Comparison of ENCODE assay signal across 31 cellular contexts in the genomic region with DNA sequence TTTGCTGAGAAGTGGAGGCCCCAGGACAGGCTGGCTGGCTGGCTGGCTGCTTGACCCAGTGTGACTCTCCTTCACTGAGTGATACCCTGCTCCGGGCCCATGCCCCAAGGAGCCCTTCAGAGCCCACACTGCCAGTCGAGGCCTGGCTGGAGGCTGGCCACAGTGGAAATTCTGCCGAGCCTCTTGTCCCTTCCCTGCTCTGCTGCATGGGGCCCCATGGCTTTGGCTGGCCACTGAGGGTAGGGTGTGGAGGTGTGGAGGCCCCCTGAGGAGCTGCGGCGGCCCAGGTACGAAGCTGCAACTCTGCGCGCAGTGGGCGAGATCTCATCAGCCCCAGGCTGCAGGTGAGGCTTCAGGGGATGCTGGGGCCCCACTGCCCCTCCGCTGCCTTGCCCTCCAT.
"Had no signal": no experiment of that assay in that cellular context is flagged by ENCODE, and none has a peak within 500 bp of the region (broad histone marks: within the 10 kb centered on the region; RNA-seq: fewer than 3 reads in every experiment).

No MANE protein-coding gene starts in this region.

- H3K9me3 Mint-ChIP-seq: activated CD4-positive, alpha-beta memory T cell treated with anti-CD3 and anti-CD28 coated beads for 36 hours; activated CD4-positive, alpha-beta T cell treated with anti-CD3 and anti-CD28 coated beads, Interleukin-2, amount 10 ng/mL, durations not matched to agents 24 days and 14 days; activated naive CD4-positive, alpha-beta T cell treated with anti-CD3 and anti-CD28 coated beads, Interleukin-2, amount 10 ng/mL, durations not matched to agents 7 days and 5 days; activated naive CD4-positive, alpha-beta T cell treated with anti-CD3 and anti-CD28 coated beads, Interleukin-2, amount 50 U/mL, for 72 hours; activated naive CD8-positive, alpha-beta T cell treated with anti-CD3 and anti-CD28 coated beads, Interleukin-2, amount 10 ng/mL, durations not matched to agents 7 days and 5 days; activated T-helper 1 cell treated with anti-CD3 and anti-CD28 coated beads, Interleukin-12 subunit alpha, Interleukin-12 subunit beta, Interleukin-2, Interleukin-4 antibody, amounts not matched to agents 30 ng/mL and 10 ng/mL and 1 ng/mL, durations not matched to agents 14 hours and 24 hours and 36 hours; central memory CD8-positive, alpha-beta T cell; dendritic cell treated with granulocyte-macrophage colony-stimulating factor and Interleukin-4, amounts not matched to agents 40 ng/mL and 50 ng/mL, for 4 days; effector memory CD8-positive, alpha-beta T cell had no signal

- H3K27me3 Mint-ChIP-seq: activated CD4-positive, alpha-beta memory T cell treated with anti-CD3 and anti-CD28 coated beads for 36 hours; activated CD8-positive, alpha-beta memory T cell treated with anti-CD3 and anti-CD28 coated beads, Interleukin-2, amount 10 ng/mL, durations not matched to agents 7 days and 5 days; activated naive CD8-positive, alpha-beta T cell treated with anti-CD3 and anti-CD28 coated beads, Interleukin-2, amount 10 ng/mL, durations not matched to agents 7 days and 5 days; dendritic cell treated with granulocyte-macrophage colony-stimulating factor and Interleukin-4, amounts not matched to agents 40 ng/mL and 50 ng/mL, for 4 days had no signal

- H3K4me3 Mint-ChIP-seq: activated CD4-positive, alpha-beta memory T cell treated with anti-CD3 and anti-CD28 coated beads for 36 hours; activated CD4-positive, alpha-beta T cell treated with anti-CD3 and anti-CD28 coated beads for 36 hours; activated CD4-positive, alpha-beta T cell treated with anti-CD3 and anti-CD28 coated beads, Interleukin-2, amount 10 ng/mL, durations not matched to agents 24 days and 14 days; activated CD8-positive, alpha-beta memory T cell treated with anti-CD3 and anti-CD28 coated beads, Interleukin-2, amount 10 ng/mL, durations not matched to agents 7 days and 5 days; activated CD8-positive, alpha-beta T cell treated with anti-CD3 and anti-CD28 coated beads, Interleukin-2, amount 10 ng/mL, durations not matched to agents 7 days and 5 days; activated naive CD4-positive, alpha-beta T cell treated with anti-CD3 and anti-CD28 coated beads, Interleukin-2, amount 10 ng/mL, durations not matched to agents 7 days and 5 days; activated naive CD8-positive, alpha-beta T cell treated with anti-CD3 and anti-CD28 coated beads, Interleukin-2, amount 10 ng/mL, durations not matched to agents 7 days and 5 days; activated T-helper 1 cell treated with anti-CD3 and anti-CD28 coated beads, Interleukin-12 subunit alpha, Interleukin-12 subunit beta, Interleukin-2, Interleukin-4 antibody, amounts not matched to agents 30 ng/mL and 10 ng/mL and 1 ng/mL, durations not matched to agents 14 hours and 24 hours and 36 hours; central memory CD8-positive, alpha-beta T cell; dendritic cell treated with granulocyte-macrophage colony-stimulating factor and Interleukin-4, amounts not matched to agents 40 ng/mL and 50 ng/mL, for 4 days; effector memory CD8-positive, alpha-beta T cell had no signal

- H3K4me3 ChIP-seq: body of pancreas, coronary artery, dorsolateral prefrontal cortex, esophagus muscularis mucosa, gastrocnemius medialis, heart left ventricle had no signal

- H3K27ac Mint-ChIP-seq: activated CD4-positive, alpha-beta memory T cell treated with anti-CD3 and anti-CD28 coated beads for 36 hours; activated CD4-positive, alpha-beta T cell treated with anti-CD3 and anti-CD28 coated beads for 36 hours; activated CD4-positive, alpha-beta T cell treated with anti-CD3 and anti-CD28 coated beads, Interleukin-2, amount 10 ng/mL, durations not matched to agents 24 days and 14 days; activated CD8-positive, alpha-beta memory T cell treated with anti-CD3 and anti-CD28 coated beads, Interleukin-2, amount 10 ng/mL, durations not matched to agents 7 days and 5 days; activated CD8-positive, alpha-beta T cell treated with anti-CD3 and anti-CD28 coated beads, Interleukin-2, amount 10 ng/mL, durations not matched to agents 7 days and 5 days; activated naive CD4-positive, alpha-beta T cell treated with anti-CD3 and anti-CD28 coated beads, Interleukin-2, amount 10 ng/mL, durations not matched to agents 7 days and 5 days; activated naive CD8-positive, alpha-beta T cell treated with anti-CD3 and anti-CD28 coated beads, Interleukin-2, amount 10 ng/mL, durations not matched to agents 7 days and 5 days; activated T-helper 1 cell treated with anti-CD3 and anti-CD28 coated beads, Interleukin-12 subunit alpha, Interleukin-12 subunit beta, Interleukin-2, Interleukin-4 antibody, amounts not matched to agents 30 ng/mL and 10 ng/mL and 1 ng/mL, durations not matched to agents 14 hours and 24 hours and 36 hours; dendritic cell treated with granulocyte-macrophage colony-stimulating factor and Interleukin-4, amounts not matched to agents 40 ng/mL and 50 ng/mL, for 4 days; effector memory CD8-positive, alpha-beta T cell had no signal

- DNase-seq: activated CD4-positive, alpha-beta memory T cell treated with anti-CD3 and anti-CD28 coated beads for 36 hours; activated CD4-positive, alpha-beta T cell treated with anti-CD3 and anti-CD28 coated beads for 36 hours; activated CD4-positive, alpha-beta T cell treated with anti-CD3 and anti-CD28 coated beads, Interleukin-2, amount 10 ng/mL, durations not matched to agents 24 days and 14 days; activated CD4-positive, CD25-positive, alpha-beta regulatory T cell; activated CD4-positive, CD25-positive, alpha-beta regulatory T cell treated with anti-CD3 and anti-CD28 coated beads, Interleukin-2, amount 50 U/mL, for 72 hours; activated CD8-positive, alpha-beta memory T cell treated with anti-CD3 and anti-CD28 coated beads, Interleukin-2, amount 10 ng/mL, durations not matched to agents 7 days and 5 days; activated CD8-positive, alpha-beta memory T cell treated with anti-CD3 and anti-CD28 coated beads, Interleukin-2, amount 50 U/mL, for 4 hours; activated CD8-positive, alpha-beta T cell treated with anti-CD3 and anti-CD28 coated beads, Interleukin-2, amount 10 ng/mL, durations not matched to agents 7 days and 5 days; activated gamma-delta T cell; activated naive CD4-positive, alpha-beta T cell; activated naive CD4-positive, alpha-beta T cell treated with anti-CD3 and anti-CD28 coated beads, Interleukin-2, amount 10 ng/mL, durations not matched to agents 7 days and 5 days; activated naive CD8-positive, alpha-beta T cell treated with anti-CD3 and anti-CD28 coated beads, Interleukin-2, amount 10 ng/mL, durations not matched to agents 7 days and 5 days; activated T-cell treated with anti-CD3 and anti-CD28 coated beads, Interleukin-2, amount 50 U/mL, for 1 hour; activated T-cell treated with anti-CD3 and anti-CD28 coated beads, Interleukin-2, amount 50 U/mL, for 48 hours; amniotic stem cell; body of pancreas; dorsolateral prefrontal cortex; effector memory CD8-positive, alpha-beta T cell; erythroblast; foreskin keratinocyte; gastrocnemius medialis; glutamatergic neuron; T-helper 1 cell; T-helper 2 cell had no signal

- H3K27me3 ChIP-seq: body of pancreas, dorsolateral prefrontal cortex, esophagus muscularis mucosa, foreskin keratinocyte, gastrocnemius medialis, heart left ventricle had no signal

- H3K9me3 ChIP-seq: body of pancreas, esophagus muscularis mucosa, gastrocnemius medialis, heart left ventricle had no signal

- H3K36me3 Mint-ChIP-seq: activated CD8-positive, alpha-beta memory T cell treated with anti-CD3 and anti-CD28 coated beads, Interleukin-2, amount 10 ng/mL, durations not matched to agents 7 days and 5 days; activated naive CD4-positive, alpha-beta T cell treated with anti-CD3 and anti-CD28 coated beads, Interleukin-2, amount 50 U/mL, for 72 hours; activated naive CD8-positive, alpha-beta T cell treated with anti-CD3 and anti-CD28 coated beads, Interleukin-2, amount 10 ng/mL, durations not matched to agents 7 days and 5 days had no signal

- ATAC-seq: activated CD4-positive, alpha-beta T cell treated with anti-CD3 and anti-CD28 coated beads for 36 hours; activated CD8-positive, alpha-beta memory T cell treated with anti-CD3 and anti-CD28 coated beads, Interleukin-2, amount 10 ng/mL, durations not matched to agents 7 days and 5 days; activated CD8-positive, alpha-beta T cell treated with anti-CD3 and anti-CD28 coated beads, Interleukin-2, amount 10 ng/mL, durations not matched to agents 7 days and 5 days; activated naive CD4-positive, alpha-beta T cell treated with anti-CD3 and anti-CD28 coated beads, Interleukin-2, amount 50 U/mL, for 72 hours; body of pancreas; effector memory CD8-positive, alpha-beta T cell; foreskin keratinocyte; gastrocnemius medialis; heart left ventricle had no signal

- H3K27ac ChIP-seq: body of pancreas, coronary artery, dorsolateral prefrontal cortex, esophagus muscularis mucosa, foreskin keratinocyte, gastrocnemius medialis, heart left ventricle had no signal
